2 cellular contexts compared by ENCODE assay signal in genomic region chr20:2654384-2654822, GRCh38.
TF ChIP-seq lines count a peak whose summit lies in the region.

No MANE protein-coding gene starts in this region.

TF ChIP-seq in GM12891, 5 proteins besides CTCF, POLR2A, EP300 and RAD21:
- no peak for TF ChIP-seq PAX5 (IDR thresholded peaks at IDR 0.05; ENCODE audit: insufficient read depth, low read length, severe bottlenecking)
- TF ChIP-seq POLR2AphosphoS5 (IDR thresholded peaks at IDR 0.05; ENCODE audit: low read depth, low read length), result no peak
- TF ChIP-seq SPI1 (IDR thresholded peaks at IDR 0.05; ENCODE audit: low read depth, low read length), result no peak
- no peak for TF ChIP-seq TAF1 (IDR thresholded peaks at IDR 0.05; ENCODE audit: low read depth, low read length)
- TF ChIP-seq POU2F2 (IDR thresholded peaks at IDR 0.05; ENCODE audit: low read depth, low read length), result no peak

TF ChIP-seq in H1, 55 proteins besides CTCF, POLR2A, EP300 and RAD21:
- TF ChIP-seq BACH1 (IDR thresholded peaks at IDR 0.05; ENCODE audit: low read length), result no peak
- no peak for TF ChIP-seq JUN (IDR thresholded peaks at IDR 0.05; ENCODE audit: low read depth, low read length)
- no peak for TF ChIP-seq HDAC6 (IDR thresholded peaks at IDR 0.05; ENCODE audit: low read depth, low read length)
- TF ChIP-seq NRF1 (IDR thresholded peaks at IDR 0.05; ENCODE audit: low read depth, low read length), result no peak
